ENCODE assay signal across 22 cellular contexts in the genomic region with DNA sequence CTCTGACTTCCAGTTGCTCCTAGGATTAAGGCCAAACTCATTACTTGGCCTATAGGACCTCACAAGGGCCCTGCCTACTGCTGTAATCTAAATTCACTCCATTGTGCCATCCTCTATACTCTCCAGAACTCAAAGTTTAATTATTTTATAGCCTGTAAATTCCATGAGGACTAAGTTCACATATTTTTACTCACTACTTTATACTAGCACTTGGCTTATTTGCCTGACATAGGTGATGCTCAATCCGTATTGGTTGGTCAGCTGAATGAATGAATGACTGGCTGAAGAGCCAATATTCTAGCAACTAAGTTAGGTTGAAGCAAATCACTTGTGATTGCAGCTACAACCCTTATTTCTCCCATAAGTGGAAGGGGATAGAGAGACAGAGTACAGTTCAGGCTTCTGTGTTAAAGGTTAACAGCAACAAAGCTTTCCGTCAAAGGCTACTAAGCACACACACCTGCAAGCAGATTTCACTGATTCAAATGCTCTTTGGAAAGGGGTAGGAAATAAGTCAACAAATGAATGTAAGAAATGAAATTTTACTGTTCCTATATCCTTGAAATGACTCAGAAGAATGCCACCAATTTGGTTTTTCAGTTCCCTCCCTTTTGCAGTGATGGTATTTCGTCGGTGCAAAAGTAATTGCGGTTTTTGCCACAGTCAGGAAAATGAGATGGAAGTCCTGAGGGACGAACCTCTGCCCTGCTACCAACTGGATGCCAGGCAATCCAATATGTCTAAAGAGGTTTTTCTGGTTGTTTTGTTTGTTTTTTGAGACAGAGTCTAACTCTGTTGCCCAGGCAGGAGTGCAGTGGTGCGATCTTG.
A peak's percentile ranks its signal among the peaks of the same experiment; 100 is the strongest.
DNase-seq lines count a peak whose midpoint lies in the region; ATAC-seq and TF ChIP-seq lines count a peak whose summit lies in the region.
"Had no signal": no experiment of that assay in that cellular context is flagged by ENCODE, and none has a peak within 500 bp of the region (broad histone marks: within the 10 kb centered on the region; RNA-seq: fewer than 3 reads in every experiment).

No MANE protein-coding gene starts in this region.

- TF ChIP-seq POLR2A in Peyer's patch (IDR thresholded peaks at IDR 0.05) = no peak
- TF ChIP-seq POLR2A in stomach (IDR thresholded peaks at IDR 0.05) = no peak
- TF ChIP-seq POLR2A in thyroid gland (IDR thresholded peaks at IDR 0.05) = no peak

- H3K27ac ChIP-seq in Peyer's patch (peak overlapping the region in 3 of 4 donors; percentile 48 to 80 (median 49)), muscle layer of duodenum (ENCODE audit: low read length) (peak overlapping the region; percentile 48), stomach (peak overlapping the region; percentile 59 to 83 (median 73)), thyroid gland (no peak overlapping the region), dorsolateral prefrontal cortex (no peak overlapping the region)
- H3K27ac ChIP-seq: KMS-11, SJSA1 had no signal

- H3K4me3 ChIP-seq in Peyer's patch = no peak overlapping the region
- no peak overlapping the region for H3K4me3 ChIP-seq in muscle layer of duodenum (ENCODE audit: low read depth in 1 of 2, low read length in 2 of 2)
- no peak overlapping the region for H3K4me3 ChIP-seq in stomach
- no peak overlapping the region for H3K4me3 ChIP-seq in thyroid gland (replicated peaks in 1 of 3)
- no peak overlapping the region for H3K4me3 ChIP-seq in dorsolateral prefrontal cortex
- H3K4me3 ChIP-seq: GM23338, HAP-1, SJSA1 had no signal

- H3K4me1 Mint-ChIP-seq in effector memory CD8-positive, alpha-beta T cell (ENCODE audit: low read depth in 2 of 2) = peaks cover 15 to 18% of the 10 kb centered on the region in 2 donors
- H3K4me1 Mint-ChIP-seq: GM23338 had no signal

- no peak for TF ChIP-seq EP300 in stomach (IDR thresholded peaks at IDR 0.05)

- 49 to 75% (median 59%) methylated on average over 7 of the region's 7 CpGs for WGBS in stomach, 5 donors
- WGBS in thyroid gland, 2 donors = 92 to 96% methylated on average over 7 of the region's 7 CpGs

- DNase-seq in Peyer's patch = no peak
- DNase-seq in effector memory CD8-positive, alpha-beta T cell = no peak
- DNase-seq in stomach = no peak
- DNase-seq in thyroid gland = no peak
- DNase-seq in dorsolateral prefrontal cortex = no peak
- no peak for DNase-seq in activated gamma-delta T cell (lab: John Stamatoyannopoulos, UW)
- DNase-seq in NCI-H1694 (lab: John Stamatoyannopoulos, UW) = no peak
- DNase-seq: BE2C, DMS79, MV-4-11, NCI-H1105 treated with DMSO at 0.1 percent for 48 hours, NCI-H1694 treated with DMSO at 0.1 percent for 48 hours, NCI-H2081 treated with DMSO at 0.1 percent for 48 hours, NCI-H2171 treated with DMSO at 0.1 percent for 48 hours, NCI-H524 treated with DMSO at 0.1 percent for 48 hours, NCI-H82 had no signal

- no peaks in the 10 kb centered on the region for H3K36me3 ChIP-seq in Peyer's patch
- no peaks in the 10 kb centered on the region for H3K36me3 ChIP-seq in muscle layer of duodenum (ENCODE audit: control insufficient read depth in 1 of 2, insufficient read depth in 2 of 2, low read length in 2 of 2)
- no peaks in the 10 kb centered on the region for H3K36me3 ChIP-seq in stomach
- no peaks in the 10 kb centered on the region for H3K36me3 ChIP-seq in thyroid gland
- H3K36me3 ChIP-seq: BE2C, HAP-1, SJSA1 had no signal

- no peaks in the 10 kb centered on the region for H3K9me3 Mint-ChIP-seq in effector memory CD8-positive, alpha-beta T cell
- H3K9me3 Mint-ChIP-seq: GM23338 had no signal

- peaks cover 3% of the 10 kb centered on the region for H3K36me3 Mint-ChIP-seq in effector memory CD8-positive, alpha-beta T cell (ENCODE audit: insufficient read depth)

- H3K27me3 Mint-ChIP-seq in effector memory CD8-positive, alpha-beta T cell = peaks cover 11 to 15% of the 10 kb centered on the region in 2 donors

- peak overlapping the region; percentile 77 to 90 for H3K27ac Mint-ChIP-seq in effector memory CD8-positive, alpha-beta T cell
- H3K27ac Mint-ChIP-seq: GM23338 had no signal

- intact Hi-C loops in stomach (cut with DNase I; ENCODE audit: low total_unique reads) = no loop called here
- intact Hi-C loops in thyroid gland (cut with DNase I) = no loop called here
- intact Hi-C loops in dorsolateral prefrontal cortex (cut with DNase I) = no loop called here

- no peak for ATAC-seq in effector memory CD8-positive, alpha-beta T cell (replicated peaks)
- ATAC-seq: GM23338, Right ventricle myocardium inferior had no signal

- H3K27me3 ChIP-seq in Peyer's patch (no peaks in the 10 kb centered on the region), muscle layer of duodenum (ENCODE audit: low read depth, low read length) (no peaks in the 10 kb centered on the region), stomach (no peaks in the 10 kb centered on the region), thyroid gland (no peaks in the 10 kb centered on the region), dorsolateral prefrontal cortex (peaks cover 0 to 2% (median 0%) of the 10 kb centered on the region in 45 donors)
- H3K27me3 ChIP-seq: BE2C, SJSA1 had no signal

- H3K4me3 Mint-ChIP-seq in effector memory CD8-positive, alpha-beta T cell = no peak overlapping the region
- H3K4me3 Mint-ChIP-seq: GM23338 had no signal

- peaks cover 0 to 9% (median 0%) of the 10 kb centered on the region in 4 donors for H3K4me1 ChIP-seq in Peyer's patch
- no peaks in the 10 kb centered on the region for H3K4me1 ChIP-seq in muscle layer of duodenum (ENCODE audit: control insufficient read depth in 1 of 2, insufficient read depth in 2 of 2, low read length in 2 of 2)
- H3K4me1 ChIP-seq in stomach = peaks cover 4 to 16% (median 9%) of the 10 kb centered on the region in 4 donors
- H3K4me1 ChIP-seq in thyroid gland = no peaks in the 10 kb centered on the region
- H3K4me1 ChIP-seq: BE2C, HAP-1, SJSA1 had no signal

- no peaks in the 10 kb centered on the region for H3K9me3 ChIP-seq in Peyer's patch
- no peaks in the 10 kb centered on the region for H3K9me3 ChIP-seq in muscle layer of duodenum (ENCODE audit: control insufficient read depth in 1 of 2, low read length in 2 of 2)
- H3K9me3 ChIP-seq in stomach = no peaks in the 10 kb centered on the region
- H3K9me3 ChIP-seq in thyroid gland = no peaks in the 10 kb centered on the region
- H3K9me3 ChIP-seq: BE2C, HAP-1, SJSA1 had no signal

- TF ChIP-seq CTCF in Peyer's patch (IDR thresholded peaks at IDR 0.05) = no peak
- no peak for TF ChIP-seq CTCF in stomach (IDR thresholded peaks at IDR 0.05)
- TF ChIP-seq CTCF in thyroid gland (IDR thresholded peaks at IDR 0.05) = no peak
- no peak for TF ChIP-seq CTCF in dorsolateral prefrontal cortex (IDR thresholded peaks at IDR 0.05 in 54 of 56, conservative IDR thresholded peaks at IDR 0.05 in 2 of 56; ENCODE audit: low read depth in 1 of 56, partially characterized antibody in 56 of 56)

Comparison
In these comparisons a context has a peak if more than half of its experiments do, and no peak if none do; other contexts are left out.
1. H3K27ac ChIP-seq: peak in Peyer's patch (3 of 4), muscle layer of duodenum (single experiment) and stomach (5 of 5); none in thyroid gland (0 of 3) and dorsolateral prefrontal cortex (0 of 59).